27 cellular contexts compared by ENCODE assay signal in the genomic region with DNA sequence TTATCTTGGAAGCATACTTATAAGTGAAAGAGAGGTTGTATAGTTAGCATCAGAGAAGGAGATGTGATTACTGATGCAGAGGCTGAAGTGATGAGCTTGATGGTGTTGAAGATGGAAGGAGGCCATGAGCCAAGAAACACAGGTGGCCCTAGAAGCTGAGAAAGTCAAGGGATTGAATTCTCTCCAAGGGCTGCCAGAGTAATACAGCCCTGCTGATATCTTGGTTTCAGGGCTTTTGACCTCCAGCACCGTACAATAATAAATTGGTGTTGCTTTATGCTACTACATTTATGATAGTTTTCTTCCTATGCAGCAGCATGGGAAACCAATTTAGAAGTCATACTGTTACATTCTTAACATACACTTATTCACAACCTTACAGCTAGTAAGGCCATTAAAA.
"Had no signal": no experiment of that assay in that cellular context is flagged by ENCODE, and none has a peak within 500 bp of the region (broad histone marks: within the 10 kb centered on the region; RNA-seq: fewer than 3 reads in every experiment).

No MANE protein-coding gene starts in this region.

- H3K4me3 Mint-ChIP-seq: natural killer cell; nephron; neural progenitor cell; stimulated activated effector memory CD8-positive, alpha-beta T cell treated with anti-CD3 and anti-CD28 coated beads, Interleukin-12 subunit alpha, Interleukin-12 subunit beta, amount 100 ng/mL, for 72 hours; stimulated activated naive B cell treated with anti-CD40 and anti-IgM and Interleukin-4, amounts not matched to agents 10 μg/mL and 1 μg/mL and 100 μg/mL, for 72 hours; stimulated activated naive CD8-positive, alpha-beta T cell treated with anti-CD3 and anti-CD28 coated beads, Interleukin-15, Interleukin-2, amounts not matched to agents 100 ng/mL and 50 ng/mL, for 24 hours had no signal

- H3K27me3 Mint-ChIP-seq: stimulated activated naive B cell treated with anti-CD40 and anti-IgM and Interleukin-4, amounts not matched to agents 10 μg/mL and 1 μg/mL and 100 μg/mL, for 72 hours; stimulated activated naive CD8-positive, alpha-beta T cell treated with anti-CD3 and anti-CD28 coated beads, Interleukin-15, Interleukin-2, amounts not matched to agents 100 ng/mL and 50 ng/mL, for 24 hours had no signal

- H3K9me3 ChIP-seq: ovary, psoas muscle, right lobe of liver, sigmoid colon, stomach, thoracic aorta, thyroid gland, tibial nerve, upper lobe of left lung, vagina had no signal

- H3K4me3 ChIP-seq: neural progenitor cell, ovary, psoas muscle, right lobe of liver, sigmoid colon, stomach, thoracic aorta, thyroid gland, tibial nerve, upper lobe of left lung, vagina had no signal

- H3K27me3 ChIP-seq: ovary, sigmoid colon, stomach, thyroid gland, tibial nerve, upper lobe of left lung, vagina had no signal

- H3K4me1 Mint-ChIP-seq: natural killer cell; nephron; neural progenitor cell; stimulated activated effector memory CD8-positive, alpha-beta T cell treated with anti-CD3 and anti-CD28 coated beads, Interleukin-12 subunit alpha, Interleukin-12 subunit beta, amount 100 ng/mL, for 72 hours; stimulated activated naive B cell treated with anti-CD40 and anti-IgM and Interleukin-4, amounts not matched to agents 10 μg/mL and 1 μg/mL and 100 μg/mL, for 72 hours had no signal

- H3K36me3 Mint-ChIP-seq: natural killer cell; neural progenitor cell; stimulated activated effector memory CD8-positive, alpha-beta T cell treated with anti-CD3 and anti-CD28 coated beads, Interleukin-12 subunit alpha, Interleukin-12 subunit beta, amount 100 ng/mL, for 72 hours; stimulated activated naive B cell treated with anti-CD40 and anti-IgM and Interleukin-4, amounts not matched to agents 10 μg/mL and 1 μg/mL and 100 μg/mL, for 72 hours had no signal

- H3K36me3 ChIP-seq: neural progenitor cell, ovary, right lobe of liver, sigmoid colon, stomach, thoracic aorta, thyroid gland, tibial nerve, upper lobe of left lung, vagina had no signal

- H3K27ac ChIP-seq: neural progenitor cell, ovary, psoas muscle, right lobe of liver, sigmoid colon, stomach, thoracic aorta, thyroid gland, tibial nerve, upper lobe of left lung, vagina had no signal

- ATAC-seq: natural killer cell; psoas muscle; right cardiac atrium; stimulated activated effector memory CD8-positive, alpha-beta T cell treated with anti-CD3 and anti-CD28 coated beads, Interleukin-12 subunit alpha, Interleukin-12 subunit beta, amount 100 ng/mL, for 72 hours; stimulated activated naive B cell treated with anti-CD40 and anti-IgM and Interleukin-4, amounts not matched to agents 10 μg/mL and 1 μg/mL and 100 μg/mL, for 72 hours had no signal

- DNase-seq: natural killer cell; occipital lobe; ovary; posterior cingulate gyrus; psoas muscle; right cardiac atrium; sigmoid colon; small intestine; stimulated activated CD4-positive, alpha-beta T cell treated with anti-CD3 and anti-CD28 coated beads, Interleukin-15, amount 100 ng/mL, for 24 hours; stimulated activated CD4-positive, alpha-beta T cell treated with anti-CD3 and anti-CD28 coated beads, Interleukin-2, amount 100 ng/mL, for 24 hours; stimulated activated CD4-positive, alpha-beta T cell treated with anti-CD3 and anti-CD28 coated beads, Interleukin-2, amount 100 ng/mL, for 48 hours; stimulated activated CD4-positive, alpha-beta T cell treated with anti-CD3 and anti-CD28 coated beads, Interleukin-4, amount 100 ng/mL, for 24 hours; stimulated activated naive B cell treated with anti-CD40 and anti-IgM and Interleukin-4, amounts not matched to agents 10 μg/mL and 1 μg/mL and 100 μg/mL, for 72 hours; stimulated activated naive CD4-positive, alpha-beta T cell treated with Interleukin-2 at 50 U/mL for 16 hours; thyroid gland; trophoblast cell had no signal

- H3K27ac Mint-ChIP-seq: natural killer cell; nephron; neural progenitor cell; progenitor cell of endocrine pancreas; stimulated activated effector memory CD8-positive, alpha-beta T cell treated with anti-CD3 and anti-CD28 coated beads, Interleukin-12 subunit alpha, Interleukin-12 subunit beta, amount 100 ng/mL, for 72 hours; stimulated activated naive B cell treated with anti-CD40 and anti-IgM and Interleukin-4, amounts not matched to agents 10 μg/mL and 1 μg/mL and 100 μg/mL, for 72 hours; stimulated activated naive CD8-positive, alpha-beta T cell treated with anti-CD3 and anti-CD28 coated beads, Interleukin-15, Interleukin-2, amounts not matched to agents 100 ng/mL and 50 ng/mL, for 24 hours had no signal

- H3K4me1 ChIP-seq: neural progenitor cell, psoas muscle, right lobe of liver, sigmoid colon, stomach, thyroid gland, tibial nerve, upper lobe of left lung, vagina had no signal

- H3K9me3 Mint-ChIP-seq: nephron, neural progenitor cell had no signal
